In genomic region chr4:118969359-118969758, GRCh38 we compare ENCODE assay signal across 8 cellular contexts.
DNase-seq lines count a peak whose midpoint lies in the region; ATAC-seq and TF ChIP-seq lines count a peak whose summit lies in the region.

No MANE protein-coding gene starts in this region.

- H3K4me1 ChIP-seq in ACC112 (ENCODE audit: control insufficient read depth, insufficient read depth, low read length, unreplicated experiment), result peaks cover 44% of the 10 kb centered on the region
- H3K4me1 ChIP-seq in effector memory CD4-positive, alpha-beta T cell (ENCODE audit: control insufficient read depth, insufficient read depth, low read length, poor library complexity, severe bottlenecking), result no peaks in the 10 kb centered on the region

- no peak overlapping the region for H3K27ac Mint-ChIP-seq in nephron progenitor cell
- H3K27ac Mint-ChIP-seq in activated CD8-positive, alpha-beta memory T cell treated with anti-CD3 and anti-CD28 coated beads, Interleukin-2, amount 10 ng/mL, durations not matched to agents 7 days and 5 days, result no peak overlapping the region

- H3K4me3 ChIP-seq in ACC112 (ENCODE audit: low read depth, low read length), result peak overlapping the region; percentile 49
- H3K4me3 ChIP-seq in effector memory CD4-positive, alpha-beta T cell (ENCODE audit: insufficient read depth, low read depth, low read length, poor library complexity, severe bottlenecking), result no peak overlapping the region

- peak overlapping the region; percentile 95 for H2AFZ ChIP-seq in ACC112 (ENCODE audit: low read length, unreplicated experiment)

- H3K9me3 Mint-ChIP-seq in nephron progenitor cell, result no peaks in the 10 kb centered on the region
- H3K9me3 Mint-ChIP-seq in activated CD8-positive, alpha-beta memory T cell treated with anti-CD3 and anti-CD28 coated beads, Interleukin-2, amount 10 ng/mL, durations not matched to agents 7 days and 5 days (ENCODE audit: low read depth), result no peaks in the 10 kb centered on the region

- peaks cover 7% of the 10 kb centered on the region for H3K27me3 Mint-ChIP-seq in nephron progenitor cell (ENCODE audit: low read depth, poor library complexity)
- H3K27me3 Mint-ChIP-seq in activated CD8-positive, alpha-beta memory T cell treated with anti-CD3 and anti-CD28 coated beads, Interleukin-2, amount 10 ng/mL, durations not matched to agents 7 days and 5 days, result no peaks in the 10 kb centered on the region

- no peaks in the 10 kb centered on the region for H3K36me3 Mint-ChIP-seq in nephron progenitor cell (ENCODE audit: low read depth)
- no peaks in the 10 kb centered on the region for H3K36me3 Mint-ChIP-seq in activated CD8-positive, alpha-beta memory T cell treated with anti-CD3 and anti-CD28 coated beads, Interleukin-2, amount 10 ng/mL, durations not matched to agents 7 days and 5 days

- CTCF ChIA-PET in activated CD8-positive, alpha-beta memory T cell treated with anti-CD3 and anti-CD28 coated beads, Interleukin-2, amount 10 ng/mL, durations not matched to agents 7 days and 5 days (lab: Charles Lee), result interaction anchor here (1.0 to 1.6 kb wide), 2 partner anchors 72 to 658 kb away, joined by 3 read pairs; no protein-coding TSS in a partner anchor

- no peaks in the 10 kb centered on the region for H3K9me3 ChIP-seq in effector memory CD4-positive, alpha-beta T cell (ENCODE audit: control insufficient read depth, low read length)

- peaks cover 14% of the 10 kb centered on the region for H3K4me1 Mint-ChIP-seq in nephron progenitor cell
- peaks cover 13% of the 10 kb centered on the region for H3K4me1 Mint-ChIP-seq in activated CD8-positive, alpha-beta memory T cell treated with anti-CD3 and anti-CD28 coated beads, Interleukin-2, amount 10 ng/mL, durations not matched to agents 7 days and 5 days

- no peaks in the 10 kb centered on the region for H3K27me3 ChIP-seq in ACC112 (ENCODE audit: insufficient read depth, low read length)
- H3K27me3 ChIP-seq in effector memory CD4-positive, alpha-beta T cell (replicated peaks; ENCODE audit: control insufficient read depth, insufficient read depth, low read length, poor library complexity, severe bottlenecking), result no peaks in the 10 kb centered on the region

- H3K36me3 ChIP-seq in ACC112 (ENCODE audit: insufficient read depth, low read length), result no peaks in the 10 kb centered on the region
- H3K36me3 ChIP-seq in effector memory CD4-positive, alpha-beta T cell (ENCODE audit: control insufficient read depth, insufficient read depth, low read length), result no peaks in the 10 kb centered on the region

- H3K79me2 ChIP-seq in ACC112 (ENCODE audit: control insufficient read depth, insufficient read depth, low read length, unreplicated experiment), result no peaks in the 10 kb centered on the region

- DNase-seq in H4 (ENCODE audit: low spot score), result peak; percentile 60
- peak; percentile 83 for DNase-seq in OCI-M1 (lab: John Stamatoyannopoulos, UW)
- peak; percentile 61 for DNase-seq in epidermal melanocyte (ENCODE audit: insufficient read length, low spot score)
- peak; percentile 13 for DNase-seq in nephron progenitor cell
- DNase-seq in effector memory CD4-positive, alpha-beta T cell, result no peak
- DNase-seq in activated CD8-positive, alpha-beta memory T cell treated with anti-CD3 and anti-CD28 coated beads, Interleukin-2, amount 10 ng/mL, durations not matched to agents 7 days and 5 days, result no peak
- DNase-seq in NCI-H2171 treated with DMSO at 0.1 percent for 48 hours (lab: John Stamatoyannopoulos, UW), result no peak

- ATAC-seq in activated CD8-positive, alpha-beta memory T cell treated with anti-CD3 and anti-CD28 coated beads, Interleukin-2, amount 10 ng/mL, durations not matched to agents 7 days and 5 days, result no peak

- peak overlapping the region; percentile 75 for H3K27ac ChIP-seq in ACC112 (ENCODE audit: low read depth, low read length)
- H3K27ac ChIP-seq in effector memory CD4-positive, alpha-beta T cell (ENCODE audit: insufficient read depth, low read length, poor library complexity, severe bottlenecking), result no peak overlapping the region

- H3K4me3 Mint-ChIP-seq in nephron progenitor cell, result no peak overlapping the region
- H3K4me3 Mint-ChIP-seq in activated CD8-positive, alpha-beta memory T cell treated with anti-CD3 and anti-CD28 coated beads, Interleukin-2, amount 10 ng/mL, durations not matched to agents 7 days and 5 days, result no peak overlapping the region

- TF ChIP-seq CTCF in nephron progenitor cell (IDR thresholded peaks at IDR 0.05), result peak; percentile 22

Comparison
In these comparisons a context has a peak if more than half of its experiments do, and no peak if none do; other contexts are left out.
1. DNase-seq: peak in H4 (single experiment), OCI-M1 (single experiment), epidermal melanocyte (single experiment) and nephron progenitor cell (single experiment); none in effector memory CD4-positive, alpha-beta T cell (0 of 3), activated CD8-positive, alpha-beta memory T cell treated with anti-CD3 and anti-CD28 coated beads, Interleukin-2, amount 10 ng/mL, durations not matched to agents 7 days and 5 days (single experiment) and NCI-H2171 treated with DMSO at 0.1 percent for 48 hours (single experiment).